In the genomic region with DNA sequence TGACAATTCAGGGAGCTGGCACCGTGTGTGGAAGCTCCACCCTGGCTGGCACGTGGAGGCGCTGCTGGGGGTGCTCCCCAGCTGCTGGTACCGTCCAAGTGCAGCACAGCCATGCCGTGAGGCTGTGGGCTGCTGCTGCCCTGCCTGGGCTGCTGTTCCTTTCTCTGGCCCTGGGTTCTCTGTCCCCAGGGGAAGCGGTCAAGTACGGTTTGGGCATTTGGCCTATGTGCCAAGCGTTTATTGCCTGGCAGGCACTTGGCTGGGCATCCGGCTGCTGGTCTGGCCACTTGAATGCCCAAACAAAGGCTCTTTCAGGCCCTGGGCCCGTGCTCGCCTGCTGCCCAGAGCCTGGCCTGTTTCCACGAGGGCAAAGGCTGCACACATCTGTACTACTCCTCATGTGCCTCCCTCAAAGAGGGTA, we compare ENCODE assay signal across 15 cellular contexts. TPM values are rescaled to one million over a fixed set of nuclear protein-coding genes. Genes with fewer than 3 reads are reported as not detected.
DNase-seq lines count a peak whose midpoint lies in the region; ATAC-seq and TF ChIP-seq lines count a peak whose summit lies in the region.
"Had no signal": no experiment of that assay in that cellular context is flagged by ENCODE, and none has a peak within 500 bp of the region (broad histone marks: within the 10 kb centered on the region; RNA-seq: fewer than 3 reads in every experiment).

No MANE protein-coding gene starts in this region.

- H3K36me3 Mint-ChIP-seq in activated naive CD4-positive, alpha-beta T cell treated with anti-CD3 and anti-CD28 coated beads, Interleukin-2, amount 10 ng/mL, durations not matched to agents 7 days and 5 days, result peaks cover 9% of the 10 kb centered on the region
- H3K36me3 Mint-ChIP-seq in activated naive CD4-positive, alpha-beta T cell treated with anti-CD3 and anti-CD28 coated beads, Interleukin-2, amount 50 U/mL, for 72 hours, result no peaks in the 10 kb centered on the region
- peaks cover 14% of the 10 kb centered on the region for H3K36me3 Mint-ChIP-seq in T-helper 2 cell treated with Interferon-gamma antibody and Interleukin-4, amounts not matched to agents 5 μg/mL and 100 μg/mL, for 36 hours (ENCODE audit: low read depth)

- H3K4me3 ChIP-seq in left ventricle myocardium inferior (no peak overlapping the region), upper lobe of right lung (no peak overlapping the region)
- H3K4me3 ChIP-seq: HAP-1 had no signal

- no peaks in the 10 kb centered on the region for H3K9me3 ChIP-seq in left ventricle myocardium inferior (replicated peaks)
- H3K9me3 ChIP-seq in upper lobe of right lung, result no peaks in the 10 kb centered on the region
- H3K9me3 ChIP-seq: HAP-1 had no signal

- no peaks in the 10 kb centered on the region for H3K27me3 Mint-ChIP-seq in activated naive CD4-positive, alpha-beta T cell treated with anti-CD3 and anti-CD28 coated beads, Interleukin-2, amount 10 ng/mL, durations not matched to agents 7 days and 5 days
- H3K27me3 Mint-ChIP-seq in T-helper 2 cell treated with Interferon-gamma antibody and Interleukin-4, amounts not matched to agents 5 μg/mL and 100 μg/mL, for 36 hours (ENCODE audit: low read depth), result no peaks in the 10 kb centered on the region
- H3K27me3 Mint-ChIP-seq: activated naive CD8-positive, alpha-beta T cell treated with anti-CD3 and anti-CD28 coated beads for 36 hours had no signal

- no peak for DNase-seq in activated naive CD4-positive, alpha-beta T cell treated with anti-CD3 and anti-CD28 coated beads, Interleukin-2, amount 10 ng/mL, durations not matched to agents 7 days and 5 days
- DNase-seq in activated naive CD4-positive, alpha-beta T cell treated with anti-CD3 and anti-CD28 coated beads, Interleukin-2, amount 50 U/mL, for 72 hours (ENCODE audit: low spot score in 2 of 2), result no peak
- peak; percentile 69 for DNase-seq in left ventricle myocardium inferior
- peak; percentile 67 for DNase-seq in occipital lobe (lab: John Stamatoyannopoulos, UW)
- DNase-seq in upper lobe of right lung, result peak; percentile 83
- no peak for DNase-seq in T-helper 2 cell treated with Interferon-gamma antibody and Interleukin-4, amounts not matched to agents 5 μg/mL and 100 μg/mL, for 36 hours (ENCODE audit: low spot score)
- no peak for DNase-seq in Kasumi-1 (lab: John Stamatoyannopoulos, UW)
- DNase-seq in stimulated activated CD4-positive, alpha-beta T cell treated with anti-CD3 and anti-CD28 coated beads, Interleukin-1b, Interleukin-23, amount 100 ng/mL, for 48 hours, result no peak
- DNase-seq: 8988T; activated CD8-positive, alpha-beta memory T cell treated with anti-CD3 and anti-CD28 coated beads, Interleukin-2, amount 50 U/mL, for 48 hours; activated naive CD8-positive, alpha-beta T cell treated with anti-CD3 and anti-CD28 coated beads for 36 hours; GF-D8; OCI-M1 had no signal

- H3K36me3 ChIP-seq in left ventricle myocardium inferior (peaks cover 8% of the 10 kb centered on the region), upper lobe of right lung (no peaks in the 10 kb centered on the region)

- peak overlapping the region; percentile 85 for H3K27ac ChIP-seq in left ventricle myocardium inferior (replicated peaks)
- H3K27ac ChIP-seq in upper lobe of right lung, result no peak overlapping the region

- H3K27ac Mint-ChIP-seq in activated naive CD4-positive, alpha-beta T cell treated with anti-CD3 and anti-CD28 coated beads, Interleukin-2, amount 10 ng/mL, durations not matched to agents 7 days and 5 days, result peak overlapping the region; percentile 33
- H3K27ac Mint-ChIP-seq in activated naive CD4-positive, alpha-beta T cell treated with anti-CD3 and anti-CD28 coated beads, Interleukin-2, amount 50 U/mL, for 72 hours, result no peak overlapping the region
- H3K27ac Mint-ChIP-seq in T-helper 2 cell treated with Interferon-gamma antibody and Interleukin-4, amounts not matched to agents 5 μg/mL and 100 μg/mL, for 36 hours, result no peak overlapping the region
- H3K27ac Mint-ChIP-seq: activated naive CD8-positive, alpha-beta T cell treated with anti-CD3 and anti-CD28 coated beads for 36 hours had no signal

- H3K4me1 Mint-ChIP-seq in activated naive CD4-positive, alpha-beta T cell treated with anti-CD3 and anti-CD28 coated beads, Interleukin-2, amount 10 ng/mL, durations not matched to agents 7 days and 5 days, result peaks cover 18% of the 10 kb centered on the region
- H3K4me1 Mint-ChIP-seq in T-helper 2 cell treated with Interferon-gamma antibody and Interleukin-4, amounts not matched to agents 5 μg/mL and 100 μg/mL, for 36 hours (ENCODE audit: low read depth), result peaks cover 8% of the 10 kb centered on the region

- peaks cover 35% of the 10 kb centered on the region for H3K4me1 ChIP-seq in left ventricle myocardium inferior
- H3K4me1 ChIP-seq in upper lobe of right lung, result peaks cover 3% of the 10 kb centered on the region
- H3K4me1 ChIP-seq: HAP-1 had no signal

- no peak for ATAC-seq in activated naive CD4-positive, alpha-beta T cell treated with anti-CD3 and anti-CD28 coated beads, Interleukin-2, amount 50 U/mL, for 72 hours
- peak; percentile 85 for ATAC-seq in upper lobe of right lung
- ATAC-seq: activated CD4-positive, CD25-positive, alpha-beta regulatory T cell treated with anti-CD3 and anti-CD28 coated beads, Interleukin-2, amount 50 U/mL, for 24 hours had no signal

- TF ChIP-seq CTCF in left ventricle myocardium inferior (IDR thresholded peaks at IDR 0.05; ENCODE audit: borderline replicate concordance), result no peak
- no peak for TF ChIP-seq CTCF in upper lobe of right lung (IDR thresholded peaks at IDR 0.05)

- H3K4me3 Mint-ChIP-seq in activated naive CD4-positive, alpha-beta T cell treated with anti-CD3 and anti-CD28 coated beads, Interleukin-2, amount 10 ng/mL, durations not matched to agents 7 days and 5 days, result no peak overlapping the region
- H3K4me3 Mint-ChIP-seq in T-helper 2 cell treated with Interferon-gamma antibody and Interleukin-4, amounts not matched to agents 5 μg/mL and 100 μg/mL, for 36 hours, result no peak overlapping the region
- H3K4me3 Mint-ChIP-seq: activated naive CD8-positive, alpha-beta T cell treated with anti-CD3 and anti-CD28 coated beads for 36 hours had no signal

- no peaks in the 10 kb centered on the region for H3K9me3 Mint-ChIP-seq in activated naive CD4-positive, alpha-beta T cell treated with anti-CD3 and anti-CD28 coated beads, Interleukin-2, amount 10 ng/mL, durations not matched to agents 7 days and 5 days
- no peaks in the 10 kb centered on the region for H3K9me3 Mint-ChIP-seq in activated naive CD4-positive, alpha-beta T cell treated with anti-CD3 and anti-CD28 coated beads, Interleukin-2, amount 50 U/mL, for 72 hours
- H3K9me3 Mint-ChIP-seq in T-helper 2 cell treated with Interferon-gamma antibody and Interleukin-4, amounts not matched to agents 5 μg/mL and 100 μg/mL, for 36 hours, result no peaks in the 10 kb centered on the region
- H3K9me3 Mint-ChIP-seq: activated naive CD8-positive, alpha-beta T cell treated with anti-CD3 and anti-CD28 coated beads for 36 hours had no signal

- intact Hi-C loops in left ventricle myocardium inferior (cut with micrococcal nuclease) (no loop called here), upper lobe of right lung (cut with DNase I) (no loop called here)

- H3K27me3 ChIP-seq in left ventricle myocardium inferior (ENCODE audit: low read depth), result no peaks in the 10 kb centered on the region
- H3K27me3 ChIP-seq in upper lobe of right lung, result no peaks in the 10 kb centered on the region

- CTCF ChIA-PET in activated naive CD4-positive, alpha-beta T cell treated with anti-CD3 and anti-CD28 coated beads, Interleukin-2, amount 10 ng/mL, durations not matched to agents 7 days and 5 days (lab: Charles Lee), result no interaction called here

RNA-seq across cellular contexts. Expression of a gene that starts 39.6 kb away (rescaled TPM):
- 10 to 100 TPM; 95.3 to 96.2 TPM for total RNA-seq in activated naive CD4-positive, alpha-beta T cell treated with anti-CD3 and anti-CD28 coated beads, Interleukin-2, amount 50 U/mL, for 72 hours
- 44.3 TPM for total RNA-seq in left ventricle myocardium inferior
- 14.5 TPM for total RNA-seq in occipital lobe
- 41.0 TPM for total RNA-seq in upper lobe of right lung

RNA-seq across cellular contexts. Expression of a gene that starts 41.3 kb away (rescaled TPM):
- 10 to 100 TPM in 1 of 2 donors, 1 to 10 TPM in 1; 6.3 to 11.8 TPM for total RNA-seq in activated naive CD4-positive, alpha-beta T cell treated with anti-CD3 and anti-CD28 coated beads, Interleukin-2, amount 50 U/mL, for 72 hours
- 9.2 TPM for total RNA-seq in left ventricle myocardium inferior
- total RNA-seq in occipital lobe, result 13.7 TPM
- total RNA-seq in upper lobe of right lung, result 17.1 TPM

RNA-seq across cellular contexts. Expression of a gene that starts 50.0 kb away (rescaled TPM):
- total RNA-seq in activated naive CD4-positive, alpha-beta T cell treated with anti-CD3 and anti-CD28 coated beads, Interleukin-2, amount 50 U/mL, for 72 hours, result 10 to 100 TPM; 13.8 to 16.7 TPM
- total RNA-seq in left ventricle myocardium inferior, result 7.9 TPM
- total RNA-seq in occipital lobe, result 2.3 TPM
- total RNA-seq in upper lobe of right lung, result 18.4 TPM

Comparison
In these comparisons a context has a peak if more than half of its experiments do, and no peak if none do; other contexts are left out.
1. DNase-seq: peak in left ventricle myocardium inferior (single experiment), occipital lobe (single experiment) and upper lobe of right lung (single experiment); none in activated naive CD4-positive, alpha-beta T cell treated with anti-CD3 and anti-CD28 coated beads, Interleukin-2, amount 10 ng/mL, durations not matched to agents 7 days and 5 days (single experiment), activated naive CD4-positive, alpha-beta T cell treated with anti-CD3 and anti-CD28 coated beads, Interleukin-2, amount 50 U/mL, for 72 hours (0 of 2), T-helper 2 cell treated with Interferon-gamma antibody and Interleukin-4, amounts not matched to agents 5 μg/mL and 100 μg/mL, for 36 hours (single experiment), Kasumi-1 (0 of 2) and stimulated activated CD4-positive, alpha-beta T cell treated with anti-CD3 and anti-CD28 coated beads, Interleukin-1b, Interleukin-23, amount 100 ng/mL, for 48 hours (single experiment).